Comparison of ENCODE assay signal across 9 cellular contexts in the genomic region with DNA sequence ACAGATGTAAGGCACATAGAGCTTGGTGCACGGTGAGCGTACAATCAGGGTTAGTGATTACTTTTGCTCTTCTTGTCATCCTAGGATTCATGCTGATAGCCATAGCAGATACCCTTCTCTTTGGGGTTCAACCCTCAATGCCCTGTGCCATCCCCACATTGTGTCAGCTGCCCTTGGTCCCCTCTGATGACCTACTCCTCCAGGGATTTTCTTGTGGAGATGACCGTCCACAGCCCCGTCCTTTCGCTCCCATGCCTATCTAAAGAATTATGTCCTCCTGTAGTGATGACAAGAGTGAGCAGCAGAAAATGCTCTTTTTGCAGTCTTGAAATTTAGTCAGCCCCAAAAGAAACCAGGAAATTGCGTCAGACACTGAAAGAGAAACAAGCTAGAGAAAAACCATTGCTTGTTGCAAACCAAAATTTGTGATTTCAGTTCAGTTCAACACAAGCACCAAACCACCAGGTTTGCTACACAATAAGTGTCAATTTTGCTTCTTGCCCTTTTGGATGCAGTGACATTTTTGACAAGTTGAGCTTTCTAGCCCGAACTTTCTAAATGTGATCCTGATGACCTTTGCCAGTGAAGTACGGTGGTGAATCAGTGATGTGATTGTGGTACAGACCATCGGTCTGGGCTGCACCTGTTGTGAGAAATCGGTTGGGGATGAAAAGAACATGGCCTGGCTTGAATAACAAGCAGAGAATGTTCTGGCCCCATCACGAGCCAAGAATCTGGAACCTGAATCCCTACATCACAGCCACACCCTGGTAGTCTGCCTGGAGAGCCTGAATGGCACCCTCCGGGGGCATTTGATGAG. TPM values are rescaled to one million over a fixed set of nuclear protein-coding genes. Genes with fewer than 3 reads are reported as not detected.
A peak's percentile ranks its signal among the peaks of the same experiment; 100 is the strongest.
DNase-seq lines count a peak whose midpoint lies in the region; ATAC-seq, FAIRE-seq and TF ChIP-seq lines count a peak whose summit lies in the region.
"Had no signal": no experiment of that assay in that cellular context is flagged by ENCODE, and none has a peak within 500 bp of the region (broad histone marks: within the 10 kb centered on the region; RNA-seq: fewer than 3 reads in every experiment).

No MANE protein-coding gene starts in this region.

- peaks cover 0 to 3% of the 10 kb centered on the region in 2 donors for H3K4me1 ChIP-seq in kidney (ENCODE audit: control insufficient read depth in 1 of 2, insufficient read depth in 1 of 2, low read depth in 1 of 2, low read length in 2 of 2)
- peaks cover 9% of the 10 kb centered on the region for H3K4me1 ChIP-seq in HepG2 (ENCODE audit: insufficient read depth, low read length)

- in situ Hi-C loops in HepG2 (cut with HindIII; ENCODE audit: extremely low pct_ligation_motif_present, low pct_unique_long_range_greater_than_20kb) = no loop called here

- no peaks in the 10 kb centered on the region for H3K27me3 Mint-ChIP-seq in activated T-cell treated with anti-CD3 and anti-CD28 coated beads, Interleukin-2, amount 50 U/mL, for 24 hours
- H3K27me3 Mint-ChIP-seq in activated naive CD8-positive, alpha-beta T cell treated with anti-CD3 and anti-CD28 coated beads for 36 hours = no peaks in the 10 kb centered on the region
- H3K27me3 Mint-ChIP-seq in stimulated activated naive B cell treated with anti-CD40 and anti-IgM and Interleukin-4, amounts not matched to agents 10 μg/mL and 1 μg/mL and 100 μg/mL, for 72 hours = no peaks in the 10 kb centered on the region

- no peaks in the 10 kb centered on the region for H3K9me3 Mint-ChIP-seq in activated T-cell treated with anti-CD3 and anti-CD28 coated beads, Interleukin-2, amount 50 U/mL, for 24 hours
- H3K9me3 Mint-ChIP-seq in activated naive CD8-positive, alpha-beta T cell treated with anti-CD3 and anti-CD28 coated beads for 36 hours = no peaks in the 10 kb centered on the region
- H3K9me3 Mint-ChIP-seq in stimulated activated naive B cell treated with anti-CD40 and anti-IgM and Interleukin-4, amounts not matched to agents 10 μg/mL and 1 μg/mL and 100 μg/mL, for 72 hours = no peaks in the 10 kb centered on the region

- DNase-seq in activated T-cell treated with anti-CD3 and anti-CD28 coated beads, Interleukin-2, amount 50 U/mL, for 24 hours = peak; percentile 64
- DNase-seq in activated T-cell treated with anti-CD3 and anti-CD28 coated beads for 4 hours = no peak
- peak; percentile 51 for DNase-seq in activated naive CD8-positive, alpha-beta T cell treated with anti-CD3 and anti-CD28 coated beads for 36 hours
- peak; percentile 61 for DNase-seq in stimulated activated naive B cell treated with anti-CD40 and anti-IgM and Interleukin-4, amounts not matched to agents 10 μg/mL and 1 μg/mL and 100 μg/mL, for 72 hours
- no peak for DNase-seq in kidney
- no peak for DNase-seq in AG20443 (ENCODE audit: low spot score)
- no peak for DNase-seq in HepG2 (ENCODE audit: low spot score)

- H3K9me3 ChIP-seq in kidney (ENCODE audit: control insufficient read depth in 1 of 2, low read length in 2 of 2) (no peaks in the 10 kb centered on the region), HepG2 (ENCODE audit: low read length) (no peaks in the 10 kb centered on the region)

- peak overlapping the region in 1 of 2 donors; percentile 29 for H3K4me3 ChIP-seq in kidney (ENCODE audit: low read length in 2 of 2)
- H3K4me3 ChIP-seq in HepG2 (replicated peaks in 1 of 3; ENCODE audit: insufficient read depth in 1 of 3, low read depth in 2 of 3, low read length in 3 of 3) = no peak overlapping the region

- H3K9ac ChIP-seq in kidney (ENCODE audit: low read length in 2 of 2) (no peak overlapping the region), HepG2 (ENCODE audit: insufficient read depth, low read depth, low read length) (no peak overlapping the region)

- H3K36me3 ChIP-seq in kidney (ENCODE audit: control insufficient read depth in 1 of 2, insufficient read depth in 2 of 2, low read length in 2 of 2) = no peaks in the 10 kb centered on the region
- H3K36me3 ChIP-seq in HepG2 (replicated peaks in 1 of 2; ENCODE audit: control insufficient read depth in 1 of 2, insufficient read depth in 2 of 2, low read length in 2 of 2) = peaks cover 0 to 3% of the 10 kb centered on the region in 2 experiments; a peak in 1 of 5 replicates

- peaks cover 89% of the 10 kb centered on the region for H3K4me1 Mint-ChIP-seq in activated T-cell treated with anti-CD3 and anti-CD28 coated beads, Interleukin-2, amount 50 U/mL, for 24 hours (ENCODE audit: low read depth)
- peaks cover 83% of the 10 kb centered on the region for H3K4me1 Mint-ChIP-seq in activated naive CD8-positive, alpha-beta T cell treated with anti-CD3 and anti-CD28 coated beads for 36 hours
- H3K4me1 Mint-ChIP-seq in stimulated activated naive B cell treated with anti-CD40 and anti-IgM and Interleukin-4, amounts not matched to agents 10 μg/mL and 1 μg/mL and 100 μg/mL, for 72 hours = peaks cover 52 to 86% of the 10 kb centered on the region in 2 donors

- no peak for TF ChIP-seq POLR2A in HepG2 (IDR thresholded peaks at IDR 0.05; ENCODE audit: insufficient read depth in 1 of 2, low read depth in 2 of 2, low read length in 2 of 2)

- H3K27me3 ChIP-seq in HepG2 (ENCODE audit: control insufficient read depth in 1 of 2, insufficient read depth in 2 of 2, low read length in 2 of 2) = no peaks in the 10 kb centered on the region

- TF ChIP-seq RAD21 in HepG2 (CRISPR knock-in tag; IDR thresholded peaks at IDR 0.05) = no peak

- H3K36me3 Mint-ChIP-seq in activated T-cell treated with anti-CD3 and anti-CD28 coated beads, Interleukin-2, amount 50 U/mL, for 24 hours (ENCODE audit: low read depth) = peaks cover 5% of the 10 kb centered on the region
- H3K36me3 Mint-ChIP-seq in activated naive CD8-positive, alpha-beta T cell treated with anti-CD3 and anti-CD28 coated beads for 36 hours = peaks cover 21% of the 10 kb centered on the region
- H3K36me3 Mint-ChIP-seq in stimulated activated naive B cell treated with anti-CD40 and anti-IgM and Interleukin-4, amounts not matched to agents 10 μg/mL and 1 μg/mL and 100 μg/mL, for 72 hours = peaks cover 13 to 23% of the 10 kb centered on the region in 2 donors

- FAIRE-seq in kidney (lab: Jason Lieb, UNC) (no peak), HepG2 (lab: Jason Lieb, UNC) (no peak)
- FAIRE-seq: astrocyte had no signal

- H3K27ac ChIP-seq in kidney (ENCODE audit: low read depth in 2 of 2, low read length in 2 of 2) (peak overlapping the region in 1 of 2 donors; percentile 38), HepG2 (ENCODE audit: extremely low read length, insufficient read depth, low read length) (no peak overlapping the region)

- H3K4me2 ChIP-seq in HepG2 (ENCODE audit: low read depth, low read length) = no peak overlapping the region

- POLR2A ChIA-PET in HepG2 (lab: Yijun Ruan, JAX) = no interaction called here

- peak overlapping the region; percentile 68 for H3K4me3 Mint-ChIP-seq in activated T-cell treated with anti-CD3 and anti-CD28 coated beads, Interleukin-2, amount 50 U/mL, for 24 hours
- peak overlapping the region; percentile 80 for H3K4me3 Mint-ChIP-seq in activated naive CD8-positive, alpha-beta T cell treated with anti-CD3 and anti-CD28 coated beads for 36 hours
- peak overlapping the region; percentile 75 to 87 for H3K4me3 Mint-ChIP-seq in stimulated activated naive B cell treated with anti-CD40 and anti-IgM and Interleukin-4, amounts not matched to agents 10 μg/mL and 1 μg/mL and 100 μg/mL, for 72 hours

- H3K79me2 ChIP-seq in HepG2 (ENCODE audit: insufficient read depth, low read length) = peaks cover 11% of the 10 kb centered on the region

- TF ChIP-seq EP300 in HepG2 (IDR thresholded peaks at IDR 0.05; ENCODE audit: low read depth in 2 of 2, low read length in 2 of 2) (no peak), HepG2 (CRISPR knock-in tag; IDR thresholded peaks at IDR 0.05; ENCODE audit: borderline replicate concordance) (no peak)

- CTCF ChIA-PET in HepG2 (lab: Yijun Ruan, JAX; ENCODE audit: low intra/inter-chr PET ratio, low total read pairs) = no interaction called here

- H4K20me1 ChIP-seq in HepG2 (ENCODE audit: insufficient read depth, low read length) = no peaks in the 10 kb centered on the region

- peak overlapping the region; percentile 97 for H3K27ac Mint-ChIP-seq in activated T-cell treated with anti-CD3 and anti-CD28 coated beads, Interleukin-2, amount 50 U/mL, for 24 hours
- peak overlapping the region; percentile 100 for H3K27ac Mint-ChIP-seq in activated naive CD8-positive, alpha-beta T cell treated with anti-CD3 and anti-CD28 coated beads for 36 hours
- H3K27ac Mint-ChIP-seq in stimulated activated naive B cell treated with anti-CD40 and anti-IgM and Interleukin-4, amounts not matched to agents 10 μg/mL and 1 μg/mL and 100 μg/mL, for 72 hours = peak overlapping the region; percentile 99

- WGBS in HepG2 (ENCODE audit: low lambda C conversion rate) = 97% methylated on average over 11 of the region's 12 CpGs

- no TSS peak for BruUV-seq in HepG2 (replicated peaks; lab: Mats Ljungman, UMichigan)

- intact Hi-C loops in kidney (cut with DNase I) (no loop called here), HepG2 (cut with micrococcal nuclease; ENCODE audit: unreplicated experiment) (no loop called here)

- ATAC-seq in HG03159 (IDR thresholded peaks at IDR 0.05; ENCODE audit: unreplicated experiment) = peak; percentile 39
- peak; percentile 74 to 83 for ATAC-seq in stimulated activated naive B cell treated with anti-CD40 and anti-IgM and Interleukin-4, amounts not matched to agents 10 μg/mL and 1 μg/mL and 100 μg/mL, for 72 hours (replicated peaks)
- ATAC-seq in HepG2 = no peak

- TF ChIP-seq CTCF in kidney (IDR thresholded peaks at IDR 0.05; ENCODE audit: borderline replicate concordance, extremely low read depth, insufficient read depth) (no peak), HepG2 (CRISPR knock-in tag; IDR thresholded peaks at IDR 0.05) (no peak)

- no peak overlapping the region for H2AFZ ChIP-seq in HepG2 (ENCODE audit: low read length)

RNA-seq across cellular contexts. Expression of a gene that starts 41.3 kb away (rescaled TPM):
- total RNA-seq in activated naive CD8-positive, alpha-beta T cell treated with anti-CD3 and anti-CD28 coated beads for 36 hours = 10 to 100 TPM; 39.2 to 39.8 TPM
- total RNA-seq in kidney = 38.2 TPM
- 26.0 TPM for polyA plus RNA-seq in kidney (ENCODE audit: insufficient read depth, low read depth, low replicate concordance)
- total RNA-seq in HepG2 (2016; rRNA removed; fragmentation: Illumina TruSeq; extraction: Trizol) = 16.3 and 20.9 TPM in 2 replicates
- total RNA-seq in HepG2 (2016; cell fraction: cytosol; rRNA removed; fragmentation: Illumina TruSeq; extraction: Trizol; ENCODE audit: low read depth) = 22.9 and 35.2 TPM in 2 replicates
- total RNA-seq in HepG2 (2016; cell fraction: insoluble cytoplasmic fraction; rRNA removed; fragmentation: Illumina TruSeq; extraction: Trizol) = 17.4 and 22.1 TPM in 2 replicates
- total RNA-seq in HepG2 (2016; cell fraction: membrane; rRNA removed; fragmentation: Illumina TruSeq; extraction: Trizol) = 31.5 and 35.8 TPM in 2 replicates
- 21.3 and 25.3 TPM in 2 replicates for total RNA-seq in HepG2 (2016; cell fraction: nucleus; rRNA removed; fragmentation: Illumina TruSeq; extraction: Trizol)
- polyA plus RNA-seq in HepG2 (2011; rRNA removed) = 21.4 and 21.5 TPM in 2 replicates
- polyA plus RNA-seq in HepG2 (2011; cell fraction: cytosol; rRNA removed) = 18.5 and 26.0 TPM in 2 replicates
- polyA plus RNA-seq in HepG2 (2011; cell fraction: nucleus; rRNA removed) = 17.4 and 20.3 TPM in 2 replicates
- 12.6 and 15.2 TPM in 2 replicates for polyA plus RNA-seq in HepG2 (2012)
- polyA plus RNA-seq in HepG2 (2016; cell fraction: cytosol; fragmentation: Illumina TruSeq; extraction: Trizol; ENCODE audit: low read depth) = 65.0 and 80.4 TPM in 2 replicates
- polyA plus RNA-seq in HepG2 (2016; cell fraction: insoluble cytoplasmic fraction; fragmentation: Illumina TruSeq; extraction: Trizol; ENCODE audit: low read depth) = 41.8 and 49.0 TPM in 2 replicates
- 78.5 and 84.2 TPM in 2 replicates for polyA plus RNA-seq in HepG2 (2016; cell fraction: membrane; fragmentation: Illumina TruSeq; extraction: Trizol; ENCODE audit: low read depth)
- polyA plus RNA-seq in HepG2 (2016; cell fraction: nucleus; fragmentation: Illumina TruSeq; extraction: Trizol; ENCODE audit: insufficient read depth, low read depth) = 56.7 and 59.4 TPM in 2 replicates
- polyA minus RNA-seq in HepG2 (2011; rRNA and poly(A)+ RNA removed; ENCODE audit: low replicate concordance) = 0.16 and 25.3 TPM in 2 replicates
- 15.5 and 16.0 TPM in 2 replicates for polyA minus RNA-seq in HepG2 (2011; cell fraction: cytosol; rRNA and poly(A)+ RNA removed)
- polyA minus RNA-seq in HepG2 (2011; cell fraction: nucleus; rRNA and poly(A)+ RNA removed) = 11.4 and 13.4 TPM in 2 replicates

Comparison
In these comparisons a context has a peak if more than half of its experiments do, and no peak if none do; other contexts are left out.
1. DNase-seq: peak in activated T-cell treated with anti-CD3 and anti-CD28 coated beads, Interleukin-2, amount 50 U/mL, for 24 hours (single experiment), activated naive CD8-positive, alpha-beta T cell treated with anti-CD3 and anti-CD28 coated beads for 36 hours (single experiment) and stimulated activated naive B cell treated with anti-CD40 and anti-IgM and Interleukin-4, amounts not matched to agents 10 μg/mL and 1 μg/mL and 100 μg/mL, for 72 hours (single experiment); none in activated T-cell treated with anti-CD3 and anti-CD28 coated beads for 4 hours (single experiment), kidney (single experiment), AG20443 (single experiment) and HepG2 (single experiment).
2. Peak in every context shown above with its lines, with median percentiles within 50 percentile points of each other: H3K27ac Mint-ChIP-seq and H3K4me3 Mint-ChIP-seq.